In genomic region chr15:47384776-47385175, GRCh38 we compare ENCODE assay signal across 12 cellular contexts.
"Had no signal": no experiment of that assay in that cellular context is flagged by ENCODE, and none has a peak within 500 bp of the region (broad histone marks: within the 10 kb centered on the region; RNA-seq: fewer than 3 reads in every experiment).

No MANE protein-coding gene starts in this region.

- H3K9me3 ChIP-seq: gastroesophageal sphincter, left lung, thyroid gland had no signal

- H3K9me3 Mint-ChIP-seq: activated naive CD4-positive, alpha-beta T cell treated with anti-CD3 and anti-CD28 coated beads, Interleukin-2, amount 10 ng/mL, durations not matched to agents 7 days and 5 days; activated T-helper 2 cell treated with anti-CD3 and anti-CD28 coated beads, Interferon-gamma antibody, Interleukin-2, Interleukin-4, amounts not matched to agents 10 μg/mL and 5 μg/mL and 100 μg/mL, durations not matched to agents 14 hours and 24 hours and 36 hours; dendritic cell treated with granulocyte-macrophage colony-stimulating factor and Interleukin-4, amounts not matched to agents 40 ng/mL and 50 ng/mL, for 4 days; memory B cell had no signal

- H3K27ac ChIP-seq: left lung, thyroid gland had no signal

- H3K4me3 Mint-ChIP-seq: activated naive CD4-positive, alpha-beta T cell treated with anti-CD3 and anti-CD28 coated beads, Interleukin-2, amount 10 ng/mL, durations not matched to agents 7 days and 5 days; dendritic cell treated with granulocyte-macrophage colony-stimulating factor and Interleukin-4, amounts not matched to agents 40 ng/mL and 50 ng/mL, for 4 days; effector memory CD8-positive, alpha-beta T cell; memory B cell; natural killer cell treated with Interleukin-12 subunit alpha and Interleukin-12 subunit beta and Interleukin-15 and Interleukin-18, amount 100 ng/mL, for 72 hours; stimulated activated effector memory CD8-positive, alpha-beta T cell treated with anti-CD3 and anti-CD28 coated beads, Interleukin-12 subunit alpha, Interleukin-12 subunit beta, amount 100 ng/mL, for 72 hours had no signal

- H3K27me3 ChIP-seq: gastroesophageal sphincter, left lung, thyroid gland had no signal

- H3K27ac Mint-ChIP-seq: activated naive CD4-positive, alpha-beta T cell treated with anti-CD3 and anti-CD28 coated beads, Interleukin-2, amount 10 ng/mL, durations not matched to agents 7 days and 5 days; activated T-helper 2 cell treated with anti-CD3 and anti-CD28 coated beads, Interferon-gamma antibody, Interleukin-2, Interleukin-4, amounts not matched to agents 10 μg/mL and 5 μg/mL and 100 μg/mL, durations not matched to agents 14 hours and 24 hours and 36 hours; dendritic cell treated with granulocyte-macrophage colony-stimulating factor and Interleukin-4, amounts not matched to agents 40 ng/mL and 50 ng/mL, for 4 days; effector memory CD8-positive, alpha-beta T cell; memory B cell; natural killer cell treated with Interleukin-12 subunit alpha and Interleukin-12 subunit beta and Interleukin-15 and Interleukin-18, amount 100 ng/mL, for 72 hours; stimulated activated effector memory CD8-positive, alpha-beta T cell treated with anti-CD3 and anti-CD28 coated beads, Interleukin-12 subunit alpha, Interleukin-12 subunit beta, amount 100 ng/mL, for 72 hours had no signal

- H3K36me3 ChIP-seq: gastroesophageal sphincter, left lung, thyroid gland had no signal

- DNase-seq: activated CD4-positive, alpha-beta T cell treated with anti-CD3 and anti-CD28 coated beads for 1 hour; activated CD4-positive, alpha-beta T cell treated with anti-CD3 and anti-CD28 coated beads, Interleukin-2, amount 50 U/mL, for 48 hours; activated naive CD4-positive, alpha-beta T cell treated with anti-CD3 and anti-CD28 coated beads, Interleukin-2, amount 10 ng/mL, durations not matched to agents 7 days and 5 days; effector memory CD8-positive, alpha-beta T cell had no signal

- H3K27me3 Mint-ChIP-seq: activated naive CD4-positive, alpha-beta T cell treated with anti-CD3 and anti-CD28 coated beads, Interleukin-2, amount 10 ng/mL, durations not matched to agents 7 days and 5 days; dendritic cell treated with granulocyte-macrophage colony-stimulating factor and Interleukin-4, amounts not matched to agents 40 ng/mL and 50 ng/mL, for 4 days; effector memory CD8-positive, alpha-beta T cell; memory B cell; natural killer cell treated with Interleukin-12 subunit alpha and Interleukin-12 subunit beta and Interleukin-15 and Interleukin-18, amount 100 ng/mL, for 72 hours had no signal

- ATAC-seq: effector memory CD8-positive, alpha-beta T cell; natural killer cell treated with Interleukin-12 subunit alpha and Interleukin-12 subunit beta and Interleukin-15 and Interleukin-18, amount 100 ng/mL, for 72 hours; stimulated activated effector memory CD8-positive, alpha-beta T cell treated with anti-CD3 and anti-CD28 coated beads, Interleukin-12 subunit alpha, Interleukin-12 subunit beta, amount 100 ng/mL, for 72 hours had no signal

- H3K4me1 Mint-ChIP-seq: activated naive CD4-positive, alpha-beta T cell treated with anti-CD3 and anti-CD28 coated beads, Interleukin-2, amount 10 ng/mL, durations not matched to agents 7 days and 5 days; memory B cell; stimulated activated effector memory CD8-positive, alpha-beta T cell treated with anti-CD3 and anti-CD28 coated beads, Interleukin-12 subunit alpha, Interleukin-12 subunit beta, amount 100 ng/mL, for 72 hours had no signal

- H3K4me3 ChIP-seq: gastroesophageal sphincter, left lung, thyroid gland had no signal

- H3K36me3 Mint-ChIP-seq: activated naive CD4-positive, alpha-beta T cell treated with anti-CD3 and anti-CD28 coated beads, Interleukin-2, amount 10 ng/mL, durations not matched to agents 7 days and 5 days; memory B cell; natural killer cell treated with Interleukin-12 subunit alpha and Interleukin-12 subunit beta and Interleukin-15 and Interleukin-18, amount 100 ng/mL, for 72 hours; stimulated activated effector memory CD8-positive, alpha-beta T cell treated with anti-CD3 and anti-CD28 coated beads, Interleukin-12 subunit alpha, Interleukin-12 subunit beta, amount 100 ng/mL, for 72 hours had no signal
